ENCODE assay signal across 10 cellular contexts in genomic region chr9:129484325-129485000, GRCh38.
A peak's percentile ranks its signal among the peaks of the same experiment; 100 is the strongest.
DNase-seq lines count a peak whose midpoint lies in the region; ATAC-seq and TF ChIP-seq lines count a peak whose summit lies in the region.
"Had no signal": no experiment of that assay in that cellular context is flagged by ENCODE, and none has a peak within 500 bp of the region (broad histone marks: within the 10 kb centered on the region; RNA-seq: fewer than 3 reads in every experiment).

No MANE protein-coding gene starts in this region.

- TF ChIP-seq CTCF in tibial artery (IDR thresholded peaks at IDR 0.05): no peak

- H3K4me1 Mint-ChIP-seq in activated T-cell treated with anti-CD3 and anti-CD28 coated beads, Interleukin-2, amount 50 U/mL, for 72 hours (ENCODE audit: low read depth): peaks cover 51% of the 10 kb centered on the region

- H3K27me3 Mint-ChIP-seq in activated T-cell treated with anti-CD3 and anti-CD28 coated beads, Interleukin-2, amount 50 U/mL, for 72 hours (ENCODE audit: low read depth): no peaks in the 10 kb centered on the region

- H3K36me3 Mint-ChIP-seq in activated T-cell treated with anti-CD3 and anti-CD28 coated beads, Interleukin-2, amount 50 U/mL, for 72 hours (ENCODE audit: insufficient read depth in 2 of 2): peaks cover 2 to 3% of the 10 kb centered on the region in 2 donors

- H3K27ac Mint-ChIP-seq in activated T-cell treated with anti-CD3 and anti-CD28 coated beads, Interleukin-2, amount 50 U/mL, for 72 hours: peak overlapping the region; percentile 38

- no peaks in the 10 kb centered on the region for H3K27me3 ChIP-seq in mucosa of stomach (ENCODE audit: control insufficient read depth, insufficient read depth, low read length)
- no peaks in the 10 kb centered on the region for H3K27me3 ChIP-seq in tibial artery

- H3K27ac ChIP-seq in caudate nucleus (ENCODE audit: low read depth, low read length) (peak overlapping the region; percentile 99), tibial artery (peak overlapping the region; percentile 100)

- H3K9ac ChIP-seq in mucosa of stomach (ENCODE audit: low read length): peak overlapping the region; percentile 90

- H3K4me1 ChIP-seq in mucosa of stomach (ENCODE audit: control insufficient read depth, insufficient read depth, low read length) (peaks cover 72% of the 10 kb centered on the region), tibial artery (peaks cover 0 to 92% (median 77%) of the 10 kb centered on the region in 4 donors)

- H3K36me3 ChIP-seq in mucosa of stomach (ENCODE audit: control insufficient read depth, insufficient read depth, low read length) (no peaks in the 10 kb centered on the region), tibial artery (no peaks in the 10 kb centered on the region)

- no peaks in the 10 kb centered on the region for H3K9me3 Mint-ChIP-seq in activated T-cell treated with anti-CD3 and anti-CD28 coated beads, Interleukin-2, amount 50 U/mL, for 72 hours

- H3K4me3 ChIP-seq in mucosa of stomach (ENCODE audit: low read length): no peak overlapping the region
- H3K4me3 ChIP-seq in tibial artery: peak overlapping the region; percentile 53 to 63

- DNase-seq in activated T-cell treated with anti-CD3 and anti-CD28 coated beads, Interleukin-2, amount 50 U/mL, for 72 hours: no peak
- DNase-seq in activated T-cell treated with anti-CD3 and anti-CD28 coated beads, Interleukin-2, amount 50 U/mL, for 48 hours: no peak
- no peak for DNase-seq in caudate nucleus (lab: John Stamatoyannopoulos, UW)
- DNase-seq in tibial artery: no peak
- no peak for DNase-seq in globus pallidus (ENCODE audit: low spot score)
- no peak for DNase-seq in NCI-H1436 (lab: John Stamatoyannopoulos, UW)
- DNase-seq in mucosa of gallbladder (ENCODE audit: low spot score): no peak
- DNase-seq: activated CD8-positive, alpha-beta memory T cell treated with anti-CD3 and anti-CD28 coated beads, Interleukin-2, amount 50 U/mL, for 4 hours; KBM-7 had no signal

- ATAC-seq in activated T-cell treated with anti-CD3 and anti-CD28 coated beads, Interleukin-2, amount 50 U/mL, for 72 hours (replicated peaks in 1 of 2): no peak

- intact Hi-C loops in tibial artery (cut with DNase I; ENCODE audit: low total_unique reads): loop anchor here (5.0 to 10.0 kb wide), 2 partner anchors 162 to 230 kb away; no protein-coding TSS in a partner anchor

- peak overlapping the region; percentile 73 to 77 for H3K4me3 Mint-ChIP-seq in activated T-cell treated with anti-CD3 and anti-CD28 coated beads, Interleukin-2, amount 50 U/mL, for 72 hours

- H3K9me3 ChIP-seq in mucosa of stomach (ENCODE audit: control insufficient read depth, low read length): no peaks in the 10 kb centered on the region
- no peaks in the 10 kb centered on the region for H3K9me3 ChIP-seq in tibial artery
